ENCODE assay signal across 35 cellular contexts in genomic region chr15:26996250-26996649, GRCh38. TPM values are rescaled to one million over a fixed set of nuclear protein-coding genes. Genes with fewer than 3 reads are reported as not detected.
"Had no signal": no experiment of that assay in that cellular context is flagged by ENCODE, and none has a peak within 500 bp of the region (broad histone marks: within the 10 kb centered on the region; RNA-seq: fewer than 3 reads in every experiment).

No MANE protein-coding gene starts in this region.

- DNase-seq: activated CD4-positive, alpha-beta memory T cell treated with anti-CD3 and anti-CD28 coated beads, Interleukin-2, amount 10 ng/mL, durations not matched to agents 7 days and 5 days; activated CD4-positive, alpha-beta T cell treated with anti-CD3 and anti-CD28 coated beads for 1 hour; activated CD4-positive, alpha-beta T cell treated with anti-CD3 and anti-CD28 coated beads for 4 hours; activated CD4-positive, alpha-beta T cell treated with anti-CD3 and anti-CD28 coated beads, Interleukin-2, amount 10 ng/mL, durations not matched to agents 7 days and 5 days; activated CD4-positive, alpha-beta T cell treated with anti-CD3 and anti-CD28 coated beads, Interleukin-2, amount 50 U/mL, for 4 hours; activated CD8-positive, alpha-beta memory T cell treated with anti-CD3 and anti-CD28 coated beads, Interleukin-2, amount 50 U/mL, for 48 hours; activated gamma-delta T cell treated with Interleukin-2 at 50 U/mL for 16 hours; activated naive CD4-positive, alpha-beta T cell treated with anti-CD3 and anti-CD28 coated beads, Interleukin-2, amount 50 U/mL, for 16 hours; activated naive CD4-positive, alpha-beta T cell treated with Interleukin-2 at 50 U/mL for 16 hours; activated T-cell treated with anti-CD3 and anti-CD28 coated beads for 4 hours; activated T-cell treated with anti-CD3 and anti-CD28 coated beads, Interleukin-2, amount 50 U/mL, for 24 hours; activated T-cell treated with anti-CD3 and anti-CD28 coated beads, Interleukin-2, amount 50 U/mL, for 72 hours; amniotic stem cell; anterior cingulate cortex; body of pancreas; caudate nucleus; colonic mucosa; effector CD8-positive, alpha-beta T cell; esophagus squamous epithelium; foreskin melanocyte; heart right ventricle; T-helper 2 cell had no signal

- H3K27me3 ChIP-seq: body of pancreas, colonic mucosa, esophagus squamous epithelium, gastroesophageal sphincter, heart right ventricle had no signal

- H3K4me1 ChIP-seq: body of pancreas, colonic mucosa, esophagus squamous epithelium, gastroesophageal sphincter, heart right ventricle had no signal

- H3K27ac ChIP-seq: body of pancreas, colonic mucosa, epithelial cell of prostate, esophagus squamous epithelium, gastroesophageal sphincter, heart right ventricle had no signal

- H3K36me3 ChIP-seq: colonic mucosa, esophagus squamous epithelium, gastroesophageal sphincter, heart right ventricle had no signal

- FAIRE-seq: astrocyte, endometrium, endothelial cell of umbilical vein had no signal

- ATAC-seq: activated T-cell treated with anti-CD3 and anti-CD28 coated beads, Interleukin-2, amount 50 U/mL, for 72 hours; body of pancreas; gastroesophageal sphincter; heart right ventricle had no signal

- H3K9me3 ChIP-seq: body of pancreas, colonic mucosa had no signal

- H3K4me3 ChIP-seq: body of pancreas, colonic mucosa, esophagus squamous epithelium, gastroesophageal sphincter, heart right ventricle had no signal

RNA-seq across cellular contexts. Expression of gene GABRG3, which starts 25.3 kb away (rescaled TPM):
- total RNA-seq: activated CD4-positive, alpha-beta memory T cell treated with anti-CD3 and anti-CD28 coated beads, Interleukin-2, amount 10 ng/mL, durations not matched to agents 7 days and 5 days; activated CD4-positive, alpha-beta T cell treated with anti-CD3 and anti-CD28 coated beads, Interleukin-2, amount 10 ng/mL, durations not matched to agents 7 days and 5 days; activated T-cell treated with anti-CD3 and anti-CD28 coated beads, Interleukin-2, amount 50 U/mL, for 72 hours; body of pancreas; chondrocyte; colonic mucosa; dermis microvascular lymphatic vessel endothelial cell; endothelial cell of umbilical vein; fibroblast of lung; fibroblast of villous mesenchyme; glomerular endothelial cell; heart right ventricle; T-helper 1 cell treated with Interleukin-12 subunit alpha and Interleukin-12 subunit beta and Interleukin-4 antibody, amounts not matched to agents 30 ng/mL and 1 ng/mL, for 36 hours had no signal
- polyA plus RNA-seq: adipose tissue, endothelial cell of umbilical vein, esophagus, fibroblast of lung, heart right ventricle had no signal
